In genomic region chr1:54080598-54081049, GRCh38 we compare ENCODE assay signal across 21 cellular contexts. TPM values are rescaled to one million over a fixed set of nuclear protein-coding genes. Genes with fewer than 3 reads are reported as not detected.
DNase-seq lines count a peak whose midpoint lies in the region; ATAC-seq, FAIRE-seq and TF ChIP-seq lines count a peak whose summit lies in the region.
"Had no signal": no experiment of that assay in that cellular context is flagged by ENCODE, and none has a peak within 500 bp of the region (broad histone marks: within the 10 kb centered on the region; RNA-seq: fewer than 3 reads in every experiment).

No MANE protein-coding gene starts in this region.

- H3K27ac ChIP-seq in right lobe of liver (peak overlapping the region; percentile 9 to 55 (median 19)), SJCRH30 (no peak overlapping the region)
- H3K27ac ChIP-seq: C4-2B, GM23248, KMS-11, PC-9 had no signal

- TF ChIP-seq POLR2A in right lobe of liver (IDR thresholded peaks at IDR 0.05): no peak
- no peak for TF ChIP-seq POLR2A in GM12892 (IDR thresholded peaks at IDR 0.05; ENCODE audit: low read depth, low read length)

- H3K36me3 ChIP-seq in bronchial epithelial cell (ENCODE audit: control insufficient read depth, insufficient read depth, low read length): no peaks in the 10 kb centered on the region
- H3K36me3 ChIP-seq in right lobe of liver: peaks cover 0 to 2% (median 0%) of the 10 kb centered on the region in 4 donors
- H3K36me3 ChIP-seq in SJCRH30: no peaks in the 10 kb centered on the region

- H3K27me3 ChIP-seq in bronchial epithelial cell (ENCODE audit: control insufficient read depth, insufficient read depth, low read length): no peaks in the 10 kb centered on the region
- H3K27me3 ChIP-seq in right lobe of liver: no peaks in the 10 kb centered on the region
- H3K27me3 ChIP-seq in SJCRH30: no peaks in the 10 kb centered on the region

- peak; percentile 51 to 68 (median 62) for ATAC-seq in right lobe of liver
- ATAC-seq: CD8-positive, alpha-beta T cell had no signal

- 30% methylated on average over 2 of the region's 2 CpGs for WGBS in right lobe of liver (ENCODE audit: insufficient coverage, low coverage, low lambda C conversion rate, missing lambda C conversion rate)

- FAIRE-seq in bronchial epithelial cell (lab: Jason Lieb, UNC): no peak
- FAIRE-seq in GM12892 (lab: Jason Lieb, UNC): no peak

- H3K4me1 ChIP-seq in right lobe of liver (peaks cover 0 to 48% (median 17%) of the 10 kb centered on the region in 4 donors), SJCRH30 (no peaks in the 10 kb centered on the region)
- H3K4me1 ChIP-seq: Caco-2 had no signal

- no peaks in the 10 kb centered on the region for H3K9me3 ChIP-seq in right lobe of liver
- H3K9me3 ChIP-seq in SJCRH30 (replicated peaks): no peaks in the 10 kb centered on the region
- H3K9me3 ChIP-seq: Caco-2 had no signal

- H3K4me3 ChIP-seq in bronchial epithelial cell (ENCODE audit: low read depth, low read length): no peak overlapping the region
- H3K4me3 ChIP-seq in right lobe of liver: no peak overlapping the region
- no peak overlapping the region for H3K4me3 ChIP-seq in SJCRH30
- H3K4me3 ChIP-seq: GM23248, PC-9 had no signal

- TF ChIP-seq CTCF in bronchial epithelial cell (IDR thresholded peaks at IDR 0.05; ENCODE audit: insufficient read depth, low read length, severe bottlenecking) (no peak), right lobe of liver (IDR thresholded peaks at IDR 0.05) (no peak)

- DNase-seq in bronchial epithelial cell (ENCODE audit: low read depth) (peak; percentile 3), kidney tubule cell (ENCODE audit: low spot score) (peak; percentile 13), right lobe of liver (no peak), GM12892 (ENCODE audit: insufficient read length) (no peak), GDM1 (lab: John Stamatoyannopoulos, UW) (no peak), SJCRH30 (no peak), mesenteric fat pad (ENCODE audit: low spot score) (no peak)
- DNase-seq: CD8-positive, alpha-beta T cell; DMS79 treated with DMSO at 0.1 percent for 48 hours; GM23248; HCEC 1CT; IMR-90; MM.1S; NCI-H2029; NCI-H446 treated with DMSO at 0.1 percent for 48 hours; NCI-H526; PC-9; Right ventricle myocardium superior had no signal

- intact Hi-C loops in right lobe of liver (cut with DNase I): no loop called here

RNA-seq across cellular contexts. Expression of gene TCEANC2, which starts 27.2 kb away (rescaled TPM):
- total RNA-seq in bronchial epithelial cell: 2.4 and 3.6 TPM in 2 replicates
- total RNA-seq in right lobe of liver: 1 to 10 TPM; 1.2 to 2.9 (median 1.8) TPM
- polyA plus RNA-seq in GM12892 (2012; ENCODE audit: missing spikeins): 6.1 TPM
- total RNA-seq in SJCRH30 (2014; rRNA removed; shearing (Covaris generic)): 6.3 and 7.8 TPM in 2 replicates
- 4.2 TPM for total RNA-seq in mesenteric fat pad

RNA-seq across cellular contexts. Expression of gene TMEM59, which starts 27.6 kb away (rescaled TPM):
- total RNA-seq in bronchial epithelial cell (191 and 315 TPM in 2 replicates), right lobe of liver (100 to 1,000 TPM; 133 to 379 (median 280) TPM), mesenteric fat pad (364 TPM)
- 111 TPM for polyA plus RNA-seq in GM12892 (2012; ENCODE audit: missing spikeins)
- 132 and 135 TPM in 2 replicates for total RNA-seq in SJCRH30 (2014; rRNA removed; shearing (Covaris generic))

Comparison
In these comparisons a context has a peak if more than half of its experiments do, and no peak if none do; other contexts are left out.
1. DNase-seq: peak in bronchial epithelial cell (single experiment) and kidney tubule cell (single experiment); none in right lobe of liver (0 of 3), GM12892 (single experiment), GDM1 (single experiment), SJCRH30 (0 of 2) and mesenteric fat pad (single experiment).